Comparison of ENCODE assay signal across 19 cellular contexts in genomic region chr13:84405286-84405685, GRCh38.
"Had no signal": no experiment of that assay in that cellular context is flagged by ENCODE, and none has a peak within 500 bp of the region (broad histone marks: within the 10 kb centered on the region; RNA-seq: fewer than 3 reads in every experiment).

No MANE protein-coding gene starts in this region.

- H3K4me3 Mint-ChIP-seq: activated CD4-positive, alpha-beta memory T cell treated with anti-CD3 and anti-CD28 coated beads, Interleukin-2, amount 10 ng/mL, durations not matched to agents 7 days and 5 days; activated CD8-positive, alpha-beta memory T cell treated with anti-CD3 and anti-CD28 coated beads, Interleukin-2, amount 10 ng/mL, durations not matched to agents 7 days and 5 days; activated naive CD8-positive, alpha-beta T cell treated with anti-CD3 and anti-CD28 coated beads for 36 hours; mesothelial cell of epicardium; nephron; stimulated activated memory B cell treated with anti-CD40 and anti-IgM and Interleukin-4, amounts not matched to agents 10 μg/mL and 1 μg/mL and 100 μg/mL, for 72 hours; WTC11 had no signal

- DNase-seq: activated CD4-positive, alpha-beta memory T cell treated with anti-CD3 and anti-CD28 coated beads, Interleukin-2, amount 10 ng/mL, durations not matched to agents 7 days and 5 days; activated CD4-positive, alpha-beta T cell treated with anti-CD3 and anti-CD28 coated beads for 4 hours; activated CD8-positive, alpha-beta memory T cell treated with anti-CD3 and anti-CD28 coated beads, Interleukin-2, amount 10 ng/mL, durations not matched to agents 7 days and 5 days; activated naive CD8-positive, alpha-beta T cell treated with anti-CD3 and anti-CD28 coated beads for 36 hours; brain microvascular endothelial cell; effector CD4-positive, alpha-beta T cell; left lung; sigmoid colon; spleen; stimulated activated CD4-positive, alpha-beta T cell treated with anti-CD3 and anti-CD28 coated beads, Interleukin-4, amount 100 ng/mL, for 4 hours; upper lobe of right lung had no signal

- H3K9me3 ChIP-seq: esophagus muscularis mucosa, sigmoid colon, thoracic aorta, upper lobe of right lung had no signal

- ATAC-seq: activated CD8-positive, alpha-beta memory T cell treated with anti-CD3 and anti-CD28 coated beads, Interleukin-2, amount 10 ng/mL, durations not matched to agents 7 days and 5 days; left lung; stimulated activated memory B cell treated with anti-CD40 and anti-IgM and Interleukin-4, amounts not matched to agents 10 μg/mL and 1 μg/mL and 100 μg/mL, for 72 hours; upper lobe of right lung; WTC11 had no signal

- H3K4me3 ChIP-seq: esophagus muscularis mucosa, left lung, sigmoid colon, spleen, thoracic aorta, upper lobe of right lung had no signal

- H3K4me1 ChIP-seq: esophagus muscularis mucosa, left lung, sigmoid colon, spleen, upper lobe of right lung had no signal

- H3K36me3 ChIP-seq: brain microvascular endothelial cell, esophagus muscularis mucosa, left lung, sigmoid colon, spleen, thoracic aorta, upper lobe of right lung had no signal

- H3K27me3 Mint-ChIP-seq: activated CD4-positive, alpha-beta memory T cell treated with anti-CD3 and anti-CD28 coated beads, Interleukin-2, amount 10 ng/mL, durations not matched to agents 7 days and 5 days; activated CD8-positive, alpha-beta memory T cell treated with anti-CD3 and anti-CD28 coated beads, Interleukin-2, amount 10 ng/mL, durations not matched to agents 7 days and 5 days; activated naive CD8-positive, alpha-beta T cell treated with anti-CD3 and anti-CD28 coated beads for 36 hours; stimulated activated memory B cell treated with anti-CD40 and anti-IgM and Interleukin-4, amounts not matched to agents 10 μg/mL and 1 μg/mL and 100 μg/mL, for 72 hours had no signal

- FAIRE-seq: frontal cortex, TTC549 had no signal

- H3K27me3 ChIP-seq: brain microvascular endothelial cell, esophagus muscularis mucosa, left lung, sigmoid colon, spleen, upper lobe of right lung had no signal

- H3K4me1 Mint-ChIP-seq: activated CD4-positive, alpha-beta memory T cell treated with anti-CD3 and anti-CD28 coated beads, Interleukin-2, amount 10 ng/mL, durations not matched to agents 7 days and 5 days; activated CD8-positive, alpha-beta memory T cell treated with anti-CD3 and anti-CD28 coated beads, Interleukin-2, amount 10 ng/mL, durations not matched to agents 7 days and 5 days; activated naive CD8-positive, alpha-beta T cell treated with anti-CD3 and anti-CD28 coated beads for 36 hours; mesothelial cell of epicardium; nephron; stimulated activated memory B cell treated with anti-CD40 and anti-IgM and Interleukin-4, amounts not matched to agents 10 μg/mL and 1 μg/mL and 100 μg/mL, for 72 hours had no signal

- H3K36me3 Mint-ChIP-seq: activated CD8-positive, alpha-beta memory T cell treated with anti-CD3 and anti-CD28 coated beads, Interleukin-2, amount 10 ng/mL, durations not matched to agents 7 days and 5 days; activated naive CD8-positive, alpha-beta T cell treated with anti-CD3 and anti-CD28 coated beads for 36 hours; mesothelial cell of epicardium; stimulated activated memory B cell treated with anti-CD40 and anti-IgM and Interleukin-4, amounts not matched to agents 10 μg/mL and 1 μg/mL and 100 μg/mL, for 72 hours; WTC11 had no signal

- H3K9me3 Mint-ChIP-seq: activated naive CD8-positive, alpha-beta T cell treated with anti-CD3 and anti-CD28 coated beads for 36 hours; nephron had no signal

- H3K27ac Mint-ChIP-seq: activated CD4-positive, alpha-beta memory T cell treated with anti-CD3 and anti-CD28 coated beads, Interleukin-2, amount 10 ng/mL, durations not matched to agents 7 days and 5 days; activated CD8-positive, alpha-beta memory T cell treated with anti-CD3 and anti-CD28 coated beads, Interleukin-2, amount 10 ng/mL, durations not matched to agents 7 days and 5 days; activated naive CD8-positive, alpha-beta T cell treated with anti-CD3 and anti-CD28 coated beads for 36 hours; mesothelial cell of epicardium; nephron; stimulated activated memory B cell treated with anti-CD40 and anti-IgM and Interleukin-4, amounts not matched to agents 10 μg/mL and 1 μg/mL and 100 μg/mL, for 72 hours; WTC11 had no signal

- H3K27ac ChIP-seq: brain microvascular endothelial cell, esophagus muscularis mucosa, left lung, sigmoid colon, spleen, thoracic aorta, upper lobe of right lung had no signal
